ENCODE assay signal across 7 cellular contexts in the genomic region with DNA sequence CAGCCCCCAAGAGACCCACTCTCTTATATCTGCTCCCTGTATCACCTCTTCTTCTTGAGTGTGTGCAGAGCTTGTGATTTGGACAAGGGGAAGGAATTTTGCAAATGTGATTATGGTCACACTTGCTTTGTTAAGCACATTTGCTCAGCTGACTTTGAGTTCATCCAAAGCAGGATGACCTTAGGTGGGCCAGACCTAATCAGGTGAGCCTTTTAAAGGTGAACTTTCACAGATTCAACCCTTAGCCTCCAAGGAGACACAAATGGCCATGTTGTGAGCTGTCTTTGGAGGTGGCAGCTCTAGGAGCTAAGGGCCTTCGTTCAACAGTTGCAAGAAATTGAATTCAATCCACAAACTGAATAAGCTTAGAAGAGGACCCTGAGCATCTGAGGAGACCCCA.
"Had no signal": no experiment of that assay in that cellular context is flagged by ENCODE, and none has a peak within 500 bp of the region (broad histone marks: within the 10 kb centered on the region; RNA-seq: fewer than 3 reads in every experiment).

No MANE protein-coding gene starts in this region.

- H3K27ac ChIP-seq: HL-60, KMS-11 had no signal

- FAIRE-seq: HepG2, HTR-8/SVneo had no signal

- H3K9ac ChIP-seq: KMS-11 had no signal

- DNase-seq: IMR-90, KBM-7, KG1 had no signal

- H3K4me2 ChIP-seq: KMS-11 had no signal

- ATAC-seq: HepG2 had no signal
